24 cellular contexts compared by ENCODE assay signal in genomic region chr5:173434270-173434669, GRCh38.
"Had no signal": no experiment of that assay in that cellular context is flagged by ENCODE, and none has a peak within 500 bp of the region (broad histone marks: within the 10 kb centered on the region; RNA-seq: fewer than 3 reads in every experiment).

No MANE protein-coding gene starts in this region.

- H3K4me1 Mint-ChIP-seq: immature natural killer cell, mesothelial cell of epicardium, naive B cell had no signal

- DNase-seq: dermis blood vessel endothelial cell; dorsolateral prefrontal cortex; effector CD4-positive, alpha-beta T cell; effector memory CD4-positive, alpha-beta T cell; erythroblast; esophagus squamous epithelium; foreskin fibroblast; foreskin melanocyte; gastrocnemius medialis; heart left ventricle; hypothalamus; immature natural killer cell; islet precursor cell; kidney; kidney glomerular epithelial cell; left cardiac atrium; left lung; left ventricle myocardium superior; lower lobe of right lung; mesenchymal stem cell; mucosa of descending colon; naive B cell had no signal

- H3K27ac Mint-ChIP-seq: immature natural killer cell, mesothelial cell of epicardium, naive B cell had no signal

- ATAC-seq: esophagus mucosa, heart left ventricle, left cardiac atrium, left lung, left ventricle myocardium superior, lower lobe of right lung, mucosa of descending colon had no signal

- H3K4me3 Mint-ChIP-seq: immature natural killer cell, mesothelial cell of epicardium, naive B cell had no signal

- H3K9me3 Mint-ChIP-seq: mesothelial cell of epicardium had no signal
